Comparison of ENCODE assay signal across 18 cellular contexts in the genomic region with DNA sequence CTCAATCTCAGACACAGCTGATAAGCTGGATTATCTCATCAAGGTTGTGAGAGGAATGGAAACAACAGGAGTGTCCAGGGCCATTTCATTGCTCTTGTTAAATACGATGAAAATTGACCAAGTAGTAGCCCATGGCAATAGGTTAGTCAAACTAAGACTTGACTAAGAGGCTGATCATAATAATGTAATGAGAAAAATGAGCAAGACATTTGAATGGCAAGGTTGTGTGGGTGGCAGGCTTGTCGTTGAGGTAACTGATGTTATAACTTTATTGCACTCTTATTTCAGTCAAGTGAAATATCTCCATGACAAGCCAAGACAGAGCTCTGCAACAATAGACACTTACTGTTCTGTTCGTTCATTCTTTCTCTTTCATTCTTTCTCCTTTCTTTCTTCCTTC.
DNase-seq lines count a peak whose midpoint lies in the region; ATAC-seq, FAIRE-seq and TF ChIP-seq lines count a peak whose summit lies in the region.
"Had no signal": no experiment of that assay in that cellular context is flagged by ENCODE, and none has a peak within 500 bp of the region (broad histone marks: within the 10 kb centered on the region; RNA-seq: fewer than 3 reads in every experiment).

No MANE protein-coding gene starts in this region.

- H3K9me3 ChIP-seq in stomach = no peaks in the 10 kb centered on the region

- H3K27me3 Mint-ChIP-seq in activated naive CD4-positive, alpha-beta T cell treated with anti-CD3 and anti-CD28 coated beads for 36 hours (ENCODE audit: low read depth) = peaks cover 25% of the 10 kb centered on the region
- H3K27me3 Mint-ChIP-seq in activated T-cell treated with anti-CD3 and anti-CD28 coated beads, Interleukin-2, amount 50 U/mL, for 72 hours (ENCODE audit: low read depth) = peaks cover 66% of the 10 kb centered on the region

- H3K4me3 Mint-ChIP-seq in activated naive CD4-positive, alpha-beta T cell treated with anti-CD3 and anti-CD28 coated beads for 36 hours = no peak overlapping the region
- peak overlapping the region; percentile 71 to 88 for H3K4me3 Mint-ChIP-seq in activated T-cell treated with anti-CD3 and anti-CD28 coated beads, Interleukin-2, amount 50 U/mL, for 72 hours
- H3K4me3 Mint-ChIP-seq: CD8-positive, alpha-beta T cell had no signal

- H3K27ac ChIP-seq in stomach = no peak overlapping the region

- CTCF ChIA-PET in activated naive CD4-positive, alpha-beta T cell treated with anti-CD3 and anti-CD28 coated beads for 36 hours (lab: Charles Lee) = no interaction called here

- ATAC-seq in activated T-cell treated with anti-CD3 and anti-CD28 coated beads, Interleukin-2, amount 50 U/mL, for 72 hours (replicated peaks in 1 of 2) = peak; percentile 87 to 92
- ATAC-seq: CD8-positive, alpha-beta T cell; HCT116 had no signal

- no peaks in the 10 kb centered on the region for H3K36me3 Mint-ChIP-seq in activated naive CD4-positive, alpha-beta T cell treated with anti-CD3 and anti-CD28 coated beads for 36 hours (ENCODE audit: low read depth)
- H3K36me3 Mint-ChIP-seq in activated T-cell treated with anti-CD3 and anti-CD28 coated beads, Interleukin-2, amount 50 U/mL, for 72 hours (ENCODE audit: insufficient read depth in 2 of 2) = no peaks in the 10 kb centered on the region
- H3K36me3 Mint-ChIP-seq: CD8-positive, alpha-beta T cell had no signal

- no peak for TF ChIP-seq EP300 in stomach (IDR thresholded peaks at IDR 0.05)

- WGBS in stomach, 5 donors = 67 to 80% (median 73%) methylated on average over 3 of the region's 3 CpGs

- H3K4me3 ChIP-seq in bronchial epithelial cell (ENCODE audit: low read depth, low read length) (no peak overlapping the region), stomach (no peak overlapping the region)

- H3K27ac Mint-ChIP-seq in activated naive CD4-positive, alpha-beta T cell treated with anti-CD3 and anti-CD28 coated beads for 36 hours = no peak overlapping the region
- H3K27ac Mint-ChIP-seq in activated T-cell treated with anti-CD3 and anti-CD28 coated beads, Interleukin-2, amount 50 U/mL, for 72 hours = peak overlapping the region; percentile 93
- H3K27ac Mint-ChIP-seq: CD8-positive, alpha-beta T cell had no signal

- H3K4me1 Mint-ChIP-seq in activated naive CD4-positive, alpha-beta T cell treated with anti-CD3 and anti-CD28 coated beads for 36 hours (ENCODE audit: low read depth) = peaks cover under 1% of the 10 kb centered on the region
- H3K4me1 Mint-ChIP-seq in activated T-cell treated with anti-CD3 and anti-CD28 coated beads, Interleukin-2, amount 50 U/mL, for 72 hours (ENCODE audit: low read depth) = peaks cover 31% of the 10 kb centered on the region

- no peak for TF ChIP-seq POLR2A in stomach (IDR thresholded peaks at IDR 0.05)

- no peaks in the 10 kb centered on the region for H3K27me3 ChIP-seq in bronchial epithelial cell (ENCODE audit: control insufficient read depth, insufficient read depth, low read length)
- no peaks in the 10 kb centered on the region for H3K27me3 ChIP-seq in stomach

- no peak for FAIRE-seq in bronchial epithelial cell (lab: Jason Lieb, UNC)

- TF ChIP-seq CTCF in bronchial epithelial cell (IDR thresholded peaks at IDR 0.05; ENCODE audit: insufficient read depth, low read length, severe bottlenecking) = no peak
- no peak for TF ChIP-seq CTCF in stomach (IDR thresholded peaks at IDR 0.05)

- no peaks in the 10 kb centered on the region for H3K4me1 ChIP-seq in stomach

- no peaks in the 10 kb centered on the region for H3K36me3 ChIP-seq in bronchial epithelial cell (ENCODE audit: control insufficient read depth, insufficient read depth, low read length)
- no peaks in the 10 kb centered on the region for H3K36me3 ChIP-seq in stomach

- intact Hi-C loops in activated naive CD4-positive, alpha-beta T cell treated with anti-CD3 and anti-CD28 coated beads for 36 hours (cut with micrococcal nuclease) = no loop called here
- intact Hi-C loops in stomach (cut with DNase I; ENCODE audit: low total_unique reads) = no loop called here

- peak; percentile 12 for DNase-seq in activated naive CD4-positive, alpha-beta T cell treated with anti-CD3 and anti-CD28 coated beads for 36 hours
- DNase-seq in activated naive CD4-positive, alpha-beta T cell (lab: John Stamatoyannopoulos, UW) = no peak
- peak; percentile 31 to 60 for DNase-seq in activated T-cell treated with anti-CD3 and anti-CD28 coated beads, Interleukin-2, amount 50 U/mL, for 72 hours
- peak; percentile 54 for DNase-seq in bronchial epithelial cell (ENCODE audit: low read depth)
- DNase-seq in stimulated activated CD8-positive, alpha-beta memory T cell treated with anti-CD3 and anti-CD28 coated beads, Interleukin-4, amount 100 ng/mL, for 48 hours = peak; percentile 49
- DNase-seq in stomach = no peak
- DNase-seq in medulla oblongata (ENCODE audit: extremely low spot score) = no peak
- DNase-seq: CD8-positive, alpha-beta T cell; DND-41; GF-D8; Karpas-422; MM.1S; NCI-H1105 treated with DMSO at 0.1 percent for 48 hours; NCI-H187; NCI-H69; NK-92 treated with Interleukin-12 subunit alpha and Interleukin-12 subunit beta, amount 100 ng/mL, for 24 hours; OCI-M1 had no signal

- no peaks in the 10 kb centered on the region for H3K9me3 Mint-ChIP-seq in activated naive CD4-positive, alpha-beta T cell treated with anti-CD3 and anti-CD28 coated beads for 36 hours
- H3K9me3 Mint-ChIP-seq in activated T-cell treated with anti-CD3 and anti-CD28 coated beads, Interleukin-2, amount 50 U/mL, for 72 hours = no peaks in the 10 kb centered on the region
- H3K9me3 Mint-ChIP-seq: CD8-positive, alpha-beta T cell had no signal

Comparison
In these comparisons a context has a peak if more than half of its experiments do, and no peak if none do; other contexts are left out.
1. DNase-seq: peak in activated naive CD4-positive, alpha-beta T cell treated with anti-CD3 and anti-CD28 coated beads for 36 hours (single experiment), activated T-cell treated with anti-CD3 and anti-CD28 coated beads, Interleukin-2, amount 50 U/mL, for 72 hours (2 of 2), bronchial epithelial cell (single experiment) and stimulated activated CD8-positive, alpha-beta memory T cell treated with anti-CD3 and anti-CD28 coated beads, Interleukin-4, amount 100 ng/mL, for 48 hours (single experiment); none in activated naive CD4-positive, alpha-beta T cell (0 of 4), stomach (single experiment) and medulla oblongata (single experiment).